Comparison of ENCODE assay signal across 18 cellular contexts in genomic region chr3:180563411-180563810, GRCh38.
"Had no signal": no experiment of that assay in that cellular context is flagged by ENCODE, and none has a peak within 500 bp of the region (broad histone marks: within the 10 kb centered on the region; RNA-seq: fewer than 3 reads in every experiment).

No MANE protein-coding gene starts in this region.

- DNase-seq: colonic mucosa; dermis blood vessel endothelial cell; esophagus squamous epithelium; foreskin fibroblast; left colon; left ventricle myocardium superior; mesendoderm; naive B cell; occipital lobe; pancreas; spleen; stimulated activated CD4-positive, alpha-beta T cell treated with anti-CD3 and anti-CD28 coated beads, Interleukin-15, amount 100 ng/mL, for 24 hours; stimulated activated CD4-positive, alpha-beta T cell treated with anti-CD3 and anti-CD28 coated beads, Interleukin-1b, Interleukin-23, amount 100 ng/mL, for 48 hours; stimulated activated CD4-positive, alpha-beta T cell treated with anti-CD3 and anti-CD28 coated beads, Interleukin-4, amount 100 ng/mL, for 24 hours; tibial artery had no signal

- H3K4me1 Mint-ChIP-seq: naive B cell; nephron; stimulated activated memory B cell treated with anti-CD40 and anti-IgM and Interleukin-4, amounts not matched to agents 10 μg/mL and 1 μg/mL and 100 μg/mL, for 72 hours had no signal

- H3K27ac Mint-ChIP-seq: naive B cell; nephron; stimulated activated memory B cell treated with anti-CD40 and anti-IgM and Interleukin-4, amounts not matched to agents 10 μg/mL and 1 μg/mL and 100 μg/mL, for 72 hours; stimulated activated naive CD8-positive, alpha-beta T cell treated with anti-CD3 and anti-CD28 coated beads, Interleukin-15, Interleukin-2, amounts not matched to agents 100 ng/mL and 50 ng/mL, for 24 hours had no signal

- H3K36me3 Mint-ChIP-seq: stimulated activated memory B cell treated with anti-CD40 and anti-IgM and Interleukin-4, amounts not matched to agents 10 μg/mL and 1 μg/mL and 100 μg/mL, for 72 hours had no signal

- H3K4me3 Mint-ChIP-seq: naive B cell; nephron; stimulated activated memory B cell treated with anti-CD40 and anti-IgM and Interleukin-4, amounts not matched to agents 10 μg/mL and 1 μg/mL and 100 μg/mL, for 72 hours; stimulated activated naive CD8-positive, alpha-beta T cell treated with anti-CD3 and anti-CD28 coated beads, Interleukin-15, Interleukin-2, amounts not matched to agents 100 ng/mL and 50 ng/mL, for 24 hours had no signal

- FAIRE-seq: pancreas had no signal

- H3K27me3 Mint-ChIP-seq: stimulated activated memory B cell treated with anti-CD40 and anti-IgM and Interleukin-4, amounts not matched to agents 10 μg/mL and 1 μg/mL and 100 μg/mL, for 72 hours had no signal
